Comparison of ENCODE assay signal across 8 cellular contexts in the genomic region with DNA sequence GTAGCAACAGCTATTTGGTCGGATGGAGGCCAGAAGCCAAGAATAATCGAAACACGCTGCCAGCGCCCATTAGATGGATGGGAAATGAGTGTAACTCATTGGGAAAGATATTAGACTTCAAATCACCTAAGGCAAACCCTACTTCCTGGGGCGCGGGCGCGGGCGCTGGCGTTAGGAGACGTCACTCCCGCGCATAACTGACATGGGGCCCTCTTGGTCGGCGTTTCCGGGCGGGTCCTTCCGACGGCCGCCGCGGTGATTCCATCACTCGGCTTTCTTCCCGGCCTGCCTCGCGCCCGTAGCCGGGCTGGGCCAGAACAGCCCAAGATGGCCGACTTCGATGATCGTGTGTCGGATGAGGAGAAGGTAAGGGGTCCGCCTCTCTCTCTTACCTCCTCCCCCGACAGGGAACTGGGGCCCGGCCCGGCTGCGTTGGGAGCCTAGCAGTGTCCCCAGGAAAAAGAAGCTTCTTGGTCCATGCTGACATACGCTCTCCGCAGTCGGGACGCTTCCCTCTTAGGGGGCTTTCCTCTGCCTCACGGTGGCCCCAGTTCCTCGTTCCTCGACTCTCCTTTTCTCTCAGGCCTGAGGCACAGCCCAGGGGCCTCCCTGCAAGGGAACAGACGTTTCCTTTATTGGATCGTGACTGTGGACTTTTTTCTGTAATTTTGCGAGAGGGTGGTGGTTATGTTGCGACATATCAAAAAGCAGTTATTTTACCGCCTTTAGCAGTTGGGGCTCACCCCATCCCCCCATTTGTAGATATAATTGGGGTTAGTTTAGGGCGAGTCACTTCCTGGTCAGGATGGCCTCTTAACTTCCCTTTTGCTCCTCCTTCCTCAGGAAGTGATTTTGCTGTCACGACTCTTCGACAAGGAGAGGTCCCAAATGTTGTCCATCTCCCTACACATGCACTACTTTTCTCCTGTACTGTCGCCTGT. TPM values are rescaled to one million over a fixed set of nuclear protein-coding genes. Genes with fewer than 3 reads are reported as not detected.
DNase-seq lines count a peak whose midpoint lies in the region; ATAC-seq, FAIRE-seq and TF ChIP-seq lines count a peak whose summit lies in the region.

A gene (plus strand): TSS at position 315 of the 941 bp plus-strand sequence. CDS start 13 bp downstream, at position 328.

- BruUV-seq in endothelial cell of umbilical vein (replicated peaks; lab: Mats Ljungman, UMichigan), result no TSS peak

- no peaks in the 10 kb centered on the region for H3K27me3 ChIP-seq in OCI-LY3 (ENCODE audit: low read depth, low read length)
- H3K27me3 ChIP-seq in endothelial cell of umbilical vein (ENCODE audit: control insufficient read depth in 2 of 2, insufficient read depth in 2 of 2, low read length in 2 of 2), result no peaks in the 10 kb centered on the region

- H3K9me1 ChIP-seq in endothelial cell of umbilical vein (replicated peaks; ENCODE audit: control insufficient read depth, extremely low read depth, insufficient read depth, low read length), result no peaks in the 10 kb centered on the region

- FAIRE-seq in endothelial cell of umbilical vein (lab: Jason Lieb, UNC), result peak; percentile 84

- H2AFZ ChIP-seq in OCI-LY3 (ENCODE audit: low read depth, low read length) (peak within 1 kb of the TSS; percentile 89), endothelial cell of umbilical vein (ENCODE audit: low read depth, low read length) (peak within 1 kb of the TSS; percentile 52)

- H3K9me3 ChIP-seq in OCI-LY3 (ENCODE audit: insufficient read depth, low read length), result no peaks in the 10 kb centered on the region
- H3K9me3 ChIP-seq in endothelial cell of umbilical vein (replicated peaks; ENCODE audit: control insufficient read depth, insufficient read depth, low read length), result no peaks in the 10 kb centered on the region

- H3K4me2 ChIP-seq in OCI-LY3 (ENCODE audit: low read length) (peak within 1 kb of the TSS; percentile 99), endothelial cell of umbilical vein (ENCODE audit: insufficient read depth, low read length) (peak within 1 kb of the TSS; percentile 100)

- peak within 1 kb of the TSS; percentile 99 for H3K9ac ChIP-seq in OCI-LY3 (ENCODE audit: low read length)
- H3K9ac ChIP-seq in endothelial cell of umbilical vein (replicated peaks; ENCODE audit: extremely low read depth, insufficient read depth, low read length), result peak within 1 kb of the TSS; percentile 100

- peak; percentile 12; the same call in 1 of the 2 replicates for TF ChIP-seq CTCF in OCI-LY3 (IDR thresholded peaks at IDR 0.05; ENCODE audit: low read depth, low read length)
- no peak for TF ChIP-seq CTCF in endothelial cell of umbilical vein (IDR thresholded peaks at IDR 0.05; ENCODE audit: extremely low read depth in 1 of 2, insufficient read depth in 1 of 2, low read depth in 1 of 2, low read length in 2 of 2)

- dilution Hi-C loops in endothelial cell of umbilical vein (cut with MboI; ENCODE audit: extremely low pct_ligation_motif_present, low sequenced_read_pairs), result no loop called here

- H3K36me3 ChIP-seq in OCI-LY3 (replicated peaks; ENCODE audit: low read depth, low read length) (no peaks in the 10 kb centered on the region), endothelial cell of umbilical vein (ENCODE audit: control insufficient read depth in 2 of 2, extremely low read depth in 1 of 2, insufficient read depth in 2 of 2, low read length in 2 of 2) (no peaks in the 10 kb centered on the region)

- DNase-seq in DMS 273 (lab: John Stamatoyannopoulos, UW; ENCODE audit: unreplicated experiment) (peak; percentile 96), HuH-7.5 (ENCODE audit: low spot score) (peak; percentile 67), endothelial cell of umbilical vein (ENCODE audit: low read depth, low spot score) (peak; percentile 94), middle frontal gyrus (ENCODE audit: extremely low spot score, low spot score) (peak; percentile 82)
- peak; percentile 93 for DNase-seq in activated CD8-positive, alpha-beta memory T cell treated with anti-CD3 and anti-CD28 coated beads, Interleukin-2, amount 50 U/mL, for 48 hours
- peak; percentile 82 to 86 for DNase-seq in stimulated activated CD8-positive, alpha-beta memory T cell treated with anti-CD3 and anti-CD28 coated beads, Interleukin-2, amount 100 ng/mL, for 1 hour (ENCODE audit: low read depth in 2 of 2)

- H3K79me2 ChIP-seq in OCI-LY3 (ENCODE audit: low read length), result peaks cover 58% of the 10 kb centered on the region
- H3K79me2 ChIP-seq in endothelial cell of umbilical vein (ENCODE audit: control insufficient read depth, insufficient read depth, low read length), result peaks cover 84% of the 10 kb centered on the region

- peak within 1 kb of the TSS; percentile 92 for H3K27ac ChIP-seq in OCI-LY3 (ENCODE audit: low read length)
- H3K27ac ChIP-seq in endothelial cell of umbilical vein (ENCODE audit: insufficient read depth, low read depth, low read length), result peak within 1 kb of the TSS; percentile 91

- peaks cover 22% of the 10 kb centered on the region for H4K20me1 ChIP-seq in OCI-LY3 (ENCODE audit: insufficient read depth, low read length)
- peaks cover 8% of the 10 kb centered on the region for H4K20me1 ChIP-seq in endothelial cell of umbilical vein (replicated peaks; ENCODE audit: control insufficient read depth, extremely low read depth, insufficient read depth, low read length)

- TF ChIP-seq POLR2A in endothelial cell of umbilical vein (IDR thresholded peaks at IDR 0.05; ENCODE audit: low read depth, low read length), result peak; percentile 98

- CTCF ChIA-PET in endothelial cell of umbilical vein (lab: Charles Lee), result interaction anchor here (0.6 to 3.1 kb wide), 7 partner anchors 8 to 249 kb away, joined by 3 to 14 read pairs (median 3); no protein-coding TSS in a partner anchor

- peaks cover 18% of the 10 kb centered on the region for H3K4me1 ChIP-seq in OCI-LY3 (ENCODE audit: low read length)
- H3K4me1 ChIP-seq in endothelial cell of umbilical vein (ENCODE audit: control insufficient read depth, extremely low read depth, insufficient read depth, low read length), result peaks cover 32% of the 10 kb centered on the region

- intact Hi-C loops in endothelial cell of umbilical vein (cut with micrococcal nuclease), result loop anchor here (1.0 to 2.0 kb wide), 9 partner anchors 18 to 321 kb away; a partner anchor contains a TSS

- POLR2A ChIA-PET in endothelial cell of umbilical vein (lab: Charles Lee), result interaction anchor here (0.6 to 1.0 kb wide), 3 partner anchors 226 to 231 kb away, joined by 3 to 4 read pairs (median 3); no protein-coding TSS in a partner anchor

- peak; percentile 72 for ATAC-seq in GM21526 (IDR thresholded peaks at IDR 0.05; ENCODE audit: low FRiP score, unreplicated experiment)

- H3K4me3 ChIP-seq in OCI-LY3 (ENCODE audit: low read length), result peak within 1 kb of the TSS; percentile 98
- H3K4me3 ChIP-seq in endothelial cell of umbilical vein (replicated peaks in 1 of 3; ENCODE audit: insufficient read depth in 1 of 3, low read depth in 1 of 3, low read length in 3 of 3), result peak within 1 kb of the TSS; percentile 94 to 98 (median 98)

TF ChIP-seq in endothelial cell of umbilical vein, 7 proteins besides CTCF, POLR2A, EP300 and RAD21:
- TF ChIP-seq POLR2AphosphoS5 (IDR thresholded peaks at IDR 0.05; ENCODE audit: insufficient read depth, low read depth, low read length) (peak; percentile 94), FOS (IDR thresholded peaks at IDR 0.05; ENCODE audit: borderline replicate concordance, insufficient read depth, low read length) (peak; percentile 26), JUN (IDR thresholded peaks at IDR 0.05; ENCODE audit: borderline replicate concordance, insufficient read depth, insufficient read length, low read depth) (no peak), EZH2 (IDR thresholded peaks at IDR 0.05; ENCODE audit: borderline replicate concordance, low read depth, low read length, severe bottlenecking) (no peak), MYC (IDR thresholded peaks at IDR 0.05; ENCODE audit: low read depth, low read length) (no peak), GATA2 (IDR thresholded peaks at IDR 0.05; ENCODE audit: insufficient read depth, insufficient read length, low read depth, low read length) (no peak)
- TF ChIP-seq, protein P1, sequence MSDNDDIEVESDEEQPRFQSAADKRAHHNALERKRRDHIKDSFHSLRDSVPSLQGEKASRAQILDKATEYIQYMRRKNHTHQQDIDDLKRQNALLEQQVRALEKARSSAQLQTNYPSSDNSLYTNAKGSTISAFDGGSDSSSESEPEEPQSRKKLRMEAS (IDR thresholded peaks at IDR 0.05; ENCODE audit: insufficient read depth, insufficient read length), result peak; percentile 17
TF ChIP-seq in endothelial cell of umbilical vein: peak in this region for 3.

RNA-seq across cellular contexts. Expression of the gene that starts here (rescaled TPM):
- 177 and 183 TPM in 2 replicates for total RNA-seq in endothelial cell of umbilical vein
- polyA plus RNA-seq in endothelial cell of umbilical vein, result 60.8 and 77.1 TPM in 2 replicates
- polyA plus RNA-seq in endothelial cell of umbilical vein (2011; cell fraction: cytosol; rRNA removed), result 98.5 and 100 TPM in 2 replicates
- 116 and 147 TPM in 2 replicates for polyA plus RNA-seq in endothelial cell of umbilical vein (2011; cell fraction: nucleus; rRNA removed)
- 130 and 174 TPM in 2 replicates for polyA plus RNA-seq in endothelial cell of umbilical vein (2012)
- 84.3 and 114 TPM in 2 replicates for polyA minus RNA-seq in endothelial cell of umbilical vein
- 167 TPM for polyA minus RNA-seq in endothelial cell of umbilical vein (2011; cell fraction: cytosol; rRNA and poly(A)+ RNA removed)
- polyA minus RNA-seq in endothelial cell of umbilical vein (2011; cell fraction: nucleus; rRNA and poly(A)+ RNA removed), result 98.8 and 149 TPM in 2 replicates

Comparison
In these comparisons a context has a peak if more than half of its experiments do, and no peak if none do; other contexts are left out.
1. Peak in every context shown above with its lines: DNase-seq, ATAC-seq, H3K4me3 ChIP-seq and H3K27ac ChIP-seq.